ENCODE assay signal across 9 cellular contexts in the genomic region with DNA sequence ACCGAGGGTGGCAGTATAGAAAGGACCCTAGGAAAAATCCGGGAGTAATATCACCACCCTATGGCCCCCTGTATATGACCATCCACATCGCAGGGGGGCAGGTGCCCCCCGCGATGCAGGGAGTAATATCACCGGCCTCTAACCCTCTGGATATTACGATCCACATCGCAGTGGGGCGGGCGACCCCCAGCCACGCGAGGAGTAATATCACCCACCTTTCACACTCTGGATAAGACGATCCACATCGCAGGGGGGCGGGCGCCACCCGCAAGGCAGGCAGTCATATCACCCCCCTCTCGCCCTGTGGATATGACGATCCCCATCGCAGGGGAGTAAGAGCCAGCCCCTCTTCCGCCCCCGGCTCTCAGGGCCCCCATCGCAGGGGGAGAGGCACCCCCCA.
"Had no signal": no experiment of that assay in that cellular context is flagged by ENCODE, and none has a peak within 500 bp of the region (broad histone marks: within the 10 kb centered on the region; RNA-seq: fewer than 3 reads in every experiment).

No MANE protein-coding gene starts in this region.

- H3K9me3 Mint-ChIP-seq: HFFc6 had no signal

- H3K27ac Mint-ChIP-seq: GM23338, H9, HFFc6 had no signal

- H3K9ac ChIP-seq: GM23248 had no signal

- H3K36me3 ChIP-seq: HAP-1 had no signal

- H3K9me3 ChIP-seq: HAP-1 had no signal

- H3K4me1 Mint-ChIP-seq: GM23338 had no signal

- H2AFZ ChIP-seq: GM23248, GM23338 had no signal

- DNase-seq: GM23248, GOT3, H7, H9, HCEC 1CT, HFFc6 had no signal

- ATAC-seq: GM23338, HCT116 had no signal

- H3K27ac ChIP-seq: GM23248 had no signal

- H3K4me2 ChIP-seq: GM23338 had no signal

- H3K4me3 ChIP-seq: GM23248, GM23338, HAP-1 had no signal

- H3K4me3 Mint-ChIP-seq: GM23338, H9, HFFc6 had no signal
